Comparison of ENCODE assay signal across 8 cellular contexts in genomic region chr6:43263314-43264178, GRCh38. TPM values are rescaled to one million over a fixed set of nuclear protein-coding genes. Genes with fewer than 3 reads are reported as not detected.
DNase-seq lines count a peak whose midpoint lies in the region; ATAC-seq and TF ChIP-seq lines count a peak whose summit lies in the region.

No MANE protein-coding gene starts in this region.

- no peaks in the 10 kb centered on the region; the same call in 1 of the 2 replicates for H3F3A ChIP-seq in DOHH2 (ENCODE audit: control insufficient read depth, insufficient read depth)

- H3K9me2 ChIP-seq in DOHH2 (replicated peaks; ENCODE audit: control insufficient read depth, low read length) = no peaks in the 10 kb centered on the region

- peaks cover 3% of the 10 kb centered on the region for H3K4me1 Mint-ChIP-seq in activated CD4-positive, alpha-beta T cell treated with anti-CD3 and anti-CD28 coated beads for 36 hours

- H3K4me3 ChIP-seq in DOHH2 (ENCODE audit: low read length) = no peak overlapping the region
- H3K4me3 ChIP-seq in H7 (ENCODE audit: insufficient read depth, low read depth, low read length) = no peak overlapping the region
- H3K4me3 ChIP-seq in left lung = no peak overlapping the region

- H3K27ac Mint-ChIP-seq in activated CD4-positive, alpha-beta T cell treated with anti-CD3 and anti-CD28 coated beads for 36 hours = no peak overlapping the region

- peak; percentile 99 for ATAC-seq in activated CD4-positive, alpha-beta T cell treated with anti-CD3 and anti-CD28 coated beads for 36 hours
- ATAC-seq in left lung = peak; percentile 94
- ATAC-seq in HG03108 (IDR thresholded peaks at IDR 0.05; ENCODE audit: unreplicated experiment) = no peak

- CTCF ChIA-PET in activated CD4-positive, alpha-beta T cell treated with anti-CD3 and anti-CD28 coated beads for 36 hours (lab: Charles Lee) = interaction anchor here (0.6 to 3.8 kb wide), 12 partner anchors 9 to 281 kb away, joined by 3 to 21 read pairs (median 3); partner anchors contain the start of gene SLC22A7

- no peak overlapping the region for H3K4me3 Mint-ChIP-seq in activated CD4-positive, alpha-beta T cell treated with anti-CD3 and anti-CD28 coated beads for 36 hours

- H3K27me3 ChIP-seq in DOHH2 (ENCODE audit: control insufficient read depth, low read length) = no peaks in the 10 kb centered on the region
- H3K27me3 ChIP-seq in H7 (ENCODE audit: control insufficient read depth, insufficient read depth, low read length) = peaks cover 9% of the 10 kb centered on the region
- peaks cover 0 to 8% of the 10 kb centered on the region in 2 donors for H3K27me3 ChIP-seq in left lung

- no peaks in the 10 kb centered on the region for H3K27me3 Mint-ChIP-seq in activated CD4-positive, alpha-beta T cell treated with anti-CD3 and anti-CD28 coated beads for 36 hours

- 0 out of 2 replicates have a peak overlapping the region, but pooled peaks have one; percentile 6 for H3K4me2 ChIP-seq in DOHH2 (ENCODE audit: low read length)

- H3K79me2 ChIP-seq in DOHH2 (ENCODE audit: control insufficient read depth, low read length) = no peaks in the 10 kb centered on the region

- no peaks in the 10 kb centered on the region for H3K9me3 Mint-ChIP-seq in activated CD4-positive, alpha-beta T cell treated with anti-CD3 and anti-CD28 coated beads for 36 hours (ENCODE audit: low read depth)

- no peaks in the 10 kb centered on the region for H4K20me1 ChIP-seq in DOHH2 (ENCODE audit: control insufficient read depth, insufficient read depth, low read depth, low read length)

- H3K36me3 Mint-ChIP-seq in activated CD4-positive, alpha-beta T cell treated with anti-CD3 and anti-CD28 coated beads for 36 hours (ENCODE audit: low read depth) = no peaks in the 10 kb centered on the region

- POLR2A ChIA-PET in activated CD4-positive, alpha-beta T cell treated with anti-CD3 and anti-CD28 coated beads for 36 hours (lab: Charles Lee) = no interaction called here

- H3K4me1 ChIP-seq in DOHH2 (ENCODE audit: control insufficient read depth, low read length) = peaks cover 25% of the 10 kb centered on the region
- H3K4me1 ChIP-seq in left lung = peaks cover 0 to 2% of the 10 kb centered on the region in 2 donors

- H3K36me3 ChIP-seq in DOHH2 (ENCODE audit: control insufficient read depth, low read length) = no peaks in the 10 kb centered on the region
- no peaks in the 10 kb centered on the region for H3K36me3 ChIP-seq in H7 (replicated peaks; ENCODE audit: control insufficient read depth, insufficient read depth, low read length)
- no peaks in the 10 kb centered on the region for H3K36me3 ChIP-seq in left lung

- TF ChIP-seq CTCF in DOHH2 (IDR thresholded peaks at IDR 0.05; ENCODE audit: low read depth, low read length, poor library complexity, severe bottlenecking) (peak; percentile 97), left lung (IDR thresholded peaks at IDR 0.05) (peak; percentile 52 to 65)

- DNase-seq in H7 (peak; percentile 95), NCI-H2029 treated with DMSO at 0.1 percent for 48 hours (lab: John Stamatoyannopoulos, UW) (peak; percentile 29), cerebellar cortex (ENCODE audit: low spot score) (peak; percentile 64), left lung (peak; percentile 76 to 91)
- peak; percentile 89 for DNase-seq in activated CD4-positive, alpha-beta T cell treated with anti-CD3 and anti-CD28 coated beads for 36 hours
- DNase-seq in stimulated activated CD4-positive, alpha-beta T cell treated with anti-CD3 and anti-CD28 coated beads, TNF-alpha, amount 100 ng/mL, for 48 hours (ENCODE audit: low read depth in 3 of 3) = peak; percentile 66 to 76 (median 69)

- H3K27ac ChIP-seq in DOHH2 (ENCODE audit: low read depth, low read length) (no peak overlapping the region), left lung (no peak overlapping the region)

- intact Hi-C loops in activated CD4-positive, alpha-beta T cell treated with anti-CD3 and anti-CD28 coated beads for 36 hours (cut with DNase I, micrococcal nuclease) = loop anchor here (1.0 kb wide), 3 partner anchors 71 to 243 kb away; no protein-coding TSS in a partner anchor
- intact Hi-C loops in left lung (cut with DNase I) = loop anchor here in 1 of 2 donors (10.0 kb wide), 1 partner anchor 241 kb away; no protein-coding TSS in a partner anchor

- H3K9me3 ChIP-seq in DOHH2 (ENCODE audit: control insufficient read depth, insufficient read depth, low read length) (no peaks in the 10 kb centered on the region), left lung (no peaks in the 10 kb centered on the region)

RNA-seq across cellular contexts. Expression of gene TTBK1, which starts 20.3 kb away (rescaled TPM):
- total RNA-seq in H7 (2014; rRNA removed; shearing (Covaris generic)) = not detected in 2 replicates
- total RNA-seq in activated CD4-positive, alpha-beta T cell treated with anti-CD3 and anti-CD28 coated beads for 36 hours = under 1 TPM; 0.30 to 0.40 TPM
- under 1 TPM; 0.08 to 0.26 TPM for total RNA-seq in left lung

RNA-seq across cellular contexts. Expression of gene DNPH1, which starts 34.3 kb away (rescaled TPM):
- total RNA-seq in H7 (2014; rRNA removed; shearing (Covaris generic)) = 73.6 and 85.3 TPM in 2 replicates
- total RNA-seq in activated CD4-positive, alpha-beta T cell treated with anti-CD3 and anti-CD28 coated beads for 36 hours = 10 to 100 TPM; 58.5 to 80.3 TPM
- total RNA-seq in left lung = 10 to 100 TPM; 47.3 to 49.6 TPM

RNA-seq across cellular contexts. Expression of gene SLC22A7, which starts 34.5 kb away (rescaled TPM):
- total RNA-seq in H7 (2014; rRNA removed; shearing (Covaris generic)) = not detected in 2 replicates
- not detected for total RNA-seq in activated CD4-positive, alpha-beta T cell treated with anti-CD3 and anti-CD28 coated beads for 36 hours
- total RNA-seq in left lung = not detected

RNA-seq across cellular contexts. Expression of gene CRIP3, which starts 45.1 kb away (rescaled TPM):
- total RNA-seq in H7 (2014; rRNA removed; shearing (Covaris generic)) = 20.1 and 28.1 TPM in 2 replicates
- 1 to 10 TPM; 1.6 to 1.8 TPM for total RNA-seq in activated CD4-positive, alpha-beta T cell treated with anti-CD3 and anti-CD28 coated beads for 36 hours
- total RNA-seq in left lung = 1 to 10 TPM in 1 of 2 donors, under 1 TPM in 1; 0.52 to 1.1 TPM

Comparison
In these comparisons a context has a peak if more than half of its experiments do, and no peak if none do; other contexts are left out.
1. DNase-seq: peak in every context shown above with its lines; median percentile 95 in H7; 89 in activated CD4-positive, alpha-beta T cell treated with anti-CD3 and anti-CD28 coated beads for 36 hours; 84 in left lung; 69 in stimulated activated CD4-positive, alpha-beta T cell treated with anti-CD3 and anti-CD28 coated beads, TNF-alpha, amount 100 ng/mL, for 48 hours; 64 in cerebellar cortex; 29 in NCI-H2029 treated with DMSO at 0.1 percent for 48 hours.